Comparison of ENCODE assay signal across 9 cellular contexts in genomic region chr9:37650299-37650872, GRCh38. TPM values are rescaled to one million over a fixed set of nuclear protein-coding genes. Genes with fewer than 3 reads are reported as not detected.
DNase-seq lines count a peak whose midpoint lies in the region; ATAC-seq, FAIRE-seq and TF ChIP-seq lines count a peak whose summit lies in the region.
"Had no signal": no experiment of that assay in that cellular context is flagged by ENCODE, and none has a peak within 500 bp of the region (broad histone marks: within the 10 kb centered on the region; RNA-seq: fewer than 3 reads in every experiment).

No MANE protein-coding gene starts in this region.

- H3K4me2 ChIP-seq in BLaER1 (peak overlapping the region; percentile 99), neuronal stem cell (ENCODE audit: insufficient read depth, low read length, poor library complexity, severe bottlenecking) (peak overlapping the region; percentile 64)

- H3K4me1 ChIP-seq in BLaER1 (peaks cover 51% of the 10 kb centered on the region), HUES48 (ENCODE audit: control insufficient read depth, insufficient read depth, low read length) (no peaks in the 10 kb centered on the region), neuronal stem cell (ENCODE audit: control insufficient read depth in 2 of 2, insufficient read depth in 1 of 2, low read depth in 1 of 2, low read length in 2 of 2) (peaks cover 6 to 8% of the 10 kb centered on the region in 2 donors), small intestine (ENCODE audit: control insufficient read depth in 2 of 2, insufficient read depth in 1 of 2, low read depth in 1 of 2, low read length in 1 of 2) (peaks cover 0 to 3% of the 10 kb centered on the region in 2 donors)

- H4K8ac ChIP-seq in neuronal stem cell (ENCODE audit: low read depth, low read length) = no peak overlapping the region

- H3K36me3 ChIP-seq in BLaER1 = no peaks in the 10 kb centered on the region
- H3K36me3 ChIP-seq in HUES48 (ENCODE audit: control insufficient read depth, insufficient read depth, low read length) = no peaks in the 10 kb centered on the region
- H3K36me3 ChIP-seq in neuronal stem cell (replicated peaks in 1 of 2; ENCODE audit: control insufficient read depth in 2 of 2, insufficient read depth in 2 of 2, low read length in 2 of 2) = no peaks in the 10 kb centered on the region
- H3K36me3 ChIP-seq in small intestine (ENCODE audit: control insufficient read depth in 2 of 2, insufficient read depth in 2 of 2, low read length in 2 of 2) = no peaks in the 10 kb centered on the region

- no CpG with 5 or more reads among the region's 45 CpGs for WGBS in neuronal stem cell (ENCODE audit: extremely low coverage in 2 of 2, insufficient read length in 2 of 2, insufficient replicate concordance in 1 of 2), 2 donors
- WGBS in small intestine, 3 donors = 13 to 42% (median 25%) methylated on average over 18 to 45 of the region's 45 CpGs

- no peak overlapping the region for H3K27ac Mint-ChIP-seq in chondrocyte (ENCODE audit: unreplicated experiment)

- no peaks in the 10 kb centered on the region for H4K20me1 ChIP-seq in BLaER1

- peak overlapping the region; percentile 59 for H3K4ac ChIP-seq in neuronal stem cell (ENCODE audit: low read length)

- DNase-seq in chondrocyte (ENCODE audit: low spot score) (no peak), neuronal stem cell (ENCODE audit: low spot score) (peak; percentile 69), small intestine (no peak), NCI-H2029 (lab: John Stamatoyannopoulos, UW) (no peak)
- DNase-seq: cerebellar nuclear complex had no signal

- ATAC-seq in HG02588 (IDR thresholded peaks at IDR 0.05; ENCODE audit: unreplicated experiment) (no peak), HG03342 (IDR thresholded peaks at IDR 0.05; ENCODE audit: unreplicated experiment) (no peak)

- peak overlapping the region; percentile 78 for H3K4me3 ChIP-seq in BLaER1
- peak overlapping the region; percentile 73 for H3K4me3 ChIP-seq in HUES48 (ENCODE audit: low read depth, low read length)
- peak overlapping the region; percentile 48 to 73 for H3K4me3 ChIP-seq in neuronal stem cell (ENCODE audit: low read length in 2 of 2)
- H3K4me3 ChIP-seq in small intestine (ENCODE audit: low read depth in 1 of 2, low read length in 2 of 2) = peak overlapping the region in 1 of 2 donors; percentile 58

- peak overlapping the region; percentile 75 for H3K14ac ChIP-seq in neuronal stem cell (ENCODE audit: low read length)

- H3K23ac ChIP-seq in neuronal stem cell (ENCODE audit: low read depth, low read length, poor library complexity) = peak overlapping the region; percentile 82

- H3K27me3 ChIP-seq in BLaER1 (no peaks in the 10 kb centered on the region), HUES48 (ENCODE audit: control insufficient read depth, insufficient read depth, low read length) (peaks cover 81% of the 10 kb centered on the region), neuronal stem cell (ENCODE audit: control insufficient read depth in 3 of 3, insufficient read depth in 3 of 3, low read depth in 1 of 3, low read length in 3 of 3) (peaks cover 15 to 90% (median 61%) of the 10 kb centered on the region in 3 experiments), small intestine (ENCODE audit: control insufficient read depth in 2 of 2, insufficient read depth in 2 of 2, low read length in 2 of 2) (peaks cover 0 to 15% of the 10 kb centered on the region in 2 donors)

- H2BK5ac ChIP-seq in neuronal stem cell (ENCODE audit: low read length) = no peak overlapping the region

- H3K18ac ChIP-seq in neuronal stem cell (ENCODE audit: low read length) = peak overlapping the region; percentile 90

- H3K27ac ChIP-seq in BLaER1 (peak overlapping the region; percentile 64), HUES48 (ENCODE audit: low read depth, low read length) (no peak overlapping the region), neuronal stem cell (replicated peaks; ENCODE audit: low read length) (no peak overlapping the region), small intestine (ENCODE audit: low read depth in 1 of 2, low read length in 1 of 2) (no peak overlapping the region)

- H2AFZ ChIP-seq in neuronal stem cell (ENCODE audit: low read length) = peak overlapping the region; percentile 70

- H3K4me1 Mint-ChIP-seq in chondrocyte (ENCODE audit: low read depth) = peaks cover 7% of the 10 kb centered on the region

- H3K4me3 Mint-ChIP-seq in chondrocyte (ENCODE audit: unreplicated experiment) = peak overlapping the region; percentile 61

- peaks cover 76% of the 10 kb centered on the region for H3K27me3 Mint-ChIP-seq in chondrocyte (ENCODE audit: low read depth)

- H3K79me1 ChIP-seq in neuronal stem cell (ENCODE audit: low read depth, low read length) = no peaks in the 10 kb centered on the region

- TF ChIP-seq CTCF in chondrocyte (IDR thresholded peaks at IDR 0.05) = no peak

- H2AK5ac ChIP-seq in neuronal stem cell (ENCODE audit: low read depth, low read length) = peak overlapping the region; percentile 74

- FAIRE-seq in small intestine (lab: Jason Lieb, UNC) = no peak

- H2BK120ac ChIP-seq in neuronal stem cell (ENCODE audit: low read depth, low read length) = no peak overlapping the region

- H3K36me3 Mint-ChIP-seq in chondrocyte (ENCODE audit: low read depth) = no peaks in the 10 kb centered on the region

- H3K9ac ChIP-seq in BLaER1 (peak overlapping the region; percentile 21; the same call in 1 of the 2 replicates), HUES48 (ENCODE audit: low read depth, low read length) (no peak overlapping the region), neuronal stem cell (ENCODE audit: low read depth, low read length, poor library complexity) (no peak overlapping the region)

- no peak overlapping the region for H2BK12ac ChIP-seq in neuronal stem cell (ENCODE audit: low read length)

- H3K9me3 ChIP-seq in BLaER1 (no peaks in the 10 kb centered on the region), HUES48 (ENCODE audit: control insufficient read depth, insufficient read depth, low read length) (no peaks in the 10 kb centered on the region), neuronal stem cell (replicated peaks in 1 of 2; ENCODE audit: control insufficient read depth in 2 of 2, insufficient read depth in 1 of 2, low read depth in 1 of 2, low read length in 2 of 2) (peaks cover 0 to 4% of the 10 kb centered on the region in 2 donors), small intestine (ENCODE audit: control insufficient read depth, low read depth) (no peaks in the 10 kb centered on the region)

- H4K91ac ChIP-seq in neuronal stem cell (ENCODE audit: low read depth, low read length, poor library complexity) = no peak overlapping the region

- peak overlapping the region; percentile 16 for H2BK15ac ChIP-seq in neuronal stem cell (ENCODE audit: low read length)

- no peaks in the 10 kb centered on the region for H3K9me3 Mint-ChIP-seq in chondrocyte (ENCODE audit: low read depth)

RNA-seq across cellular contexts. Expression of gene FRMPD1, which starts 0.4 kb away (rescaled TPM):
- not detected in 3 replicates for total RNA-seq in chondrocyte
- 0.01 TPM for polyA plus RNA-seq in neuronal stem cell (2013, experiment 1 of 2)
- 0.01 TPM for polyA plus RNA-seq in neuronal stem cell (2013, experiment 2 of 2)
- under 1 TPM in 1 of 3 donors, not detected in 2; 0.06 TPM for polyA plus RNA-seq in small intestine

RNA-seq across cellular contexts. Expression of gene TOMM5, which starts 58.0 kb away (rescaled TPM):
- total RNA-seq in chondrocyte = 77.5 to 117 TPM (median 83.0 TPM) in 3 replicates
- 158 TPM for polyA plus RNA-seq in neuronal stem cell (2013, experiment 1 of 2)
- polyA plus RNA-seq in neuronal stem cell (2013, experiment 2 of 2) = 162 TPM
- 100 to 1,000 TPM; 130 to 140 (median 138) TPM for polyA plus RNA-seq in small intestine
